In genomic region chr5:87389635-87390034, GRCh38 we compare ENCODE assay signal across 22 cellular contexts. TPM values are rescaled to one million over a fixed set of nuclear protein-coding genes. Genes with fewer than 3 reads are reported as not detected.
DNase-seq lines count a peak whose midpoint lies in the region; ATAC-seq and FAIRE-seq lines count a peak whose summit lies in the region.
"Had no signal": no experiment of that assay in that cellular context is flagged by ENCODE, and none has a peak within 500 bp of the region (broad histone marks: within the 10 kb centered on the region; RNA-seq: fewer than 3 reads in every experiment).

No MANE protein-coding gene starts in this region.

- peaks cover 57% of the 10 kb centered on the region for H3K36me3 Mint-ChIP-seq in activated CD4-positive, alpha-beta T cell treated with anti-CD3 and anti-CD28 coated beads for 36 hours (ENCODE audit: low read depth)
- H3K36me3 Mint-ChIP-seq in T-cell: peaks cover 58% of the 10 kb centered on the region

- 100% methylated on average over 2 of the region's 4 CpGs for WGBS in mesenchymal stem cell

- H3K23ac ChIP-seq in mesenchymal stem cell (ENCODE audit: low read length in 2 of 2): no peak overlapping the region

- H4K8ac ChIP-seq in mesenchymal stem cell (ENCODE audit: low read length): no peak overlapping the region

- H3K36me3 ChIP-seq in mesenchymal stem cell (ENCODE audit: control insufficient read depth in 1 of 2, insufficient read depth in 2 of 2, low read depth in 1 of 2, low read length in 2 of 2): peaks cover 0 to 93% of the 10 kb centered on the region in 2 experiments

- H3K79me1 ChIP-seq in mesenchymal stem cell (replicated peaks; ENCODE audit: low read length, poor library complexity, severe bottlenecking): peaks cover 1% of the 10 kb centered on the region

- H3K4me1 ChIP-seq in mesenchymal stem cell (ENCODE audit: control insufficient read depth, insufficient read depth, low read depth, low read length): peaks cover 2% of the 10 kb centered on the region
- H3K4me1 ChIP-seq: neural progenitor cell, upper lobe of right lung had no signal

- H3K27ac Mint-ChIP-seq in activated CD4-positive, alpha-beta T cell treated with anti-CD3 and anti-CD28 coated beads for 36 hours: peak overlapping the region; percentile 55
- peak overlapping the region; percentile 23 to 56 for H3K27ac Mint-ChIP-seq in T-cell
- H3K27ac Mint-ChIP-seq: CD8-positive, alpha-beta T cell; neural progenitor cell; stimulated activated naive CD8-positive, alpha-beta T cell treated with anti-CD3 and anti-CD28 coated beads, Interleukin-15, Interleukin-2, amounts not matched to agents 100 ng/mL and 50 ng/mL, for 24 hours had no signal

- FAIRE-seq in GM19239 (lab: Jason Lieb, UNC): peak; percentile 8
- FAIRE-seq: A204.1 had no signal

- no peak overlapping the region for H2BK120ac ChIP-seq in mesenchymal stem cell (ENCODE audit: low read depth, low read length)

- H2AK5ac ChIP-seq in mesenchymal stem cell (ENCODE audit: low read length, severe bottlenecking): peak overlapping the region; percentile 78

- no peak for ATAC-seq in activated CD4-positive, alpha-beta T cell treated with anti-CD3 and anti-CD28 coated beads for 36 hours
- ATAC-seq in T-cell (replicated peaks in 1 of 4): no peak
- no peak for ATAC-seq in GM21576 (IDR thresholded peaks at IDR 0.05; ENCODE audit: unreplicated experiment)
- ATAC-seq: upper lobe of right lung had no signal

- no peak overlapping the region for H3K4me3 ChIP-seq in mesenchymal stem cell (ENCODE audit: insufficient read depth in 1 of 2, low read depth in 1 of 2, low read length in 2 of 2)
- H3K4me3 ChIP-seq: neural progenitor cell, upper lobe of right lung had no signal

- POLR2A ChIA-PET in activated CD4-positive, alpha-beta T cell treated with anti-CD3 and anti-CD28 coated beads for 36 hours (lab: Charles Lee): interaction anchor here (1.1 kb wide), 1 partner anchor 9 kb away, joined by 3 read pairs; no protein-coding TSS in a partner anchor
- POLR2A ChIA-PET in T-cell (lab: Charles Lee): interaction anchor here (0.6 to 1.4 kb wide), 5 partner anchors 9 to 1940 kb away, joined by 3 to 4 read pairs (median 3); no protein-coding TSS in a partner anchor

- peaks cover 5% of the 10 kb centered on the region for H3K4me1 Mint-ChIP-seq in activated CD4-positive, alpha-beta T cell treated with anti-CD3 and anti-CD28 coated beads for 36 hours
- peaks cover 7 to 27% (median 21%) of the 10 kb centered on the region in 3 donors for H3K4me1 Mint-ChIP-seq in T-cell
- H3K4me1 Mint-ChIP-seq: neural progenitor cell had no signal

- no peak overlapping the region for H3K18ac ChIP-seq in mesenchymal stem cell (ENCODE audit: low read depth in 1 of 2, low read length in 2 of 2)

- H2BK5ac ChIP-seq in mesenchymal stem cell (ENCODE audit: low read depth, low read length, poor library complexity, severe bottlenecking): no peak overlapping the region

- H2AFZ ChIP-seq in mesenchymal stem cell (ENCODE audit: low read depth, low read length): no peak overlapping the region
- H2AFZ ChIP-seq: neural progenitor cell had no signal

- no peaks in the 10 kb centered on the region for H3K9me3 Mint-ChIP-seq in activated CD4-positive, alpha-beta T cell treated with anti-CD3 and anti-CD28 coated beads for 36 hours (ENCODE audit: low read depth)
- H3K9me3 Mint-ChIP-seq in T-cell: no peaks in the 10 kb centered on the region
- H3K9me3 Mint-ChIP-seq: CD8-positive, alpha-beta T cell; IgD-negative memory B cell; neural progenitor cell; stimulated activated naive CD8-positive, alpha-beta T cell treated with anti-CD3 and anti-CD28 coated beads, Interleukin-15, Interleukin-2, amounts not matched to agents 100 ng/mL and 50 ng/mL, for 24 hours had no signal

- no peaks in the 10 kb centered on the region for H3K27me3 ChIP-seq in mesenchymal stem cell (ENCODE audit: control insufficient read depth in 1 of 2, insufficient read depth in 1 of 2, low read length in 2 of 2)
- H3K27me3 ChIP-seq: neural progenitor cell, upper lobe of right lung had no signal

- intact Hi-C loops in activated CD4-positive, alpha-beta T cell treated with anti-CD3 and anti-CD28 coated beads for 36 hours (cut with DNase I, micrococcal nuclease): no loop called here

- peak overlapping the region; percentile 33 for H3K27ac ChIP-seq in mesenchymal stem cell (ENCODE audit: low read length, poor library complexity, severe bottlenecking)
- H3K27ac ChIP-seq: neural progenitor cell, upper lobe of right lung had no signal

- H3K4ac ChIP-seq in mesenchymal stem cell (ENCODE audit: low read depth in 1 of 2, low read length in 2 of 2): no peak overlapping the region

- no peak overlapping the region for H2BK12ac ChIP-seq in mesenchymal stem cell (ENCODE audit: low read length in 2 of 2)

- no peaks in the 10 kb centered on the region for H3K27me3 Mint-ChIP-seq in activated CD4-positive, alpha-beta T cell treated with anti-CD3 and anti-CD28 coated beads for 36 hours
- H3K27me3 Mint-ChIP-seq in T-cell: no peaks in the 10 kb centered on the region
- H3K27me3 Mint-ChIP-seq: IgD-negative memory B cell; stimulated activated naive CD8-positive, alpha-beta T cell treated with anti-CD3 and anti-CD28 coated beads, Interleukin-15, Interleukin-2, amounts not matched to agents 100 ng/mL and 50 ng/mL, for 24 hours had no signal

- DNase-seq in activated CD4-positive, alpha-beta T cell treated with anti-CD3 and anti-CD28 coated beads for 36 hours: no peak
- DNase-seq in activated CD4-positive, alpha-beta T cell treated with anti-CD3 and anti-CD28 coated beads for 1 hour: no peak
- no peak for DNase-seq in GM19239 (ENCODE audit: insufficient read length, low spot score)
- DNase-seq in T-cell: no peak
- DNase-seq in mesenchymal stem cell: no peak
- no peak for DNase-seq in NCI-H226
- DNase-seq in AG08395 (ENCODE audit: low spot score): no peak
- DNase-seq: activated T-cell treated with anti-CD3 and anti-CD28 coated beads, Interleukin-2, amount 50 U/mL, for 1 hour; CD8-positive, alpha-beta T cell; cerebellar nuclear complex; effector memory CD4-positive, alpha-beta T cell; islet precursor cell; NCI-H526; retina; stimulated activated CD4-positive, alpha-beta T cell treated with anti-CD3 and anti-CD28 coated beads, Interleukin-15, amount 100 ng/mL, for 24 hours; T1000; upper lobe of right lung had no signal

- H2BK15ac ChIP-seq in mesenchymal stem cell (ENCODE audit: low read depth, poor library complexity, severe bottlenecking): no peak overlapping the region

- H3K14ac ChIP-seq in mesenchymal stem cell (ENCODE audit: low read length in 2 of 2): no peak overlapping the region

- H3K4me3 Mint-ChIP-seq in activated CD4-positive, alpha-beta T cell treated with anti-CD3 and anti-CD28 coated beads for 36 hours: no peak overlapping the region
- H3K4me3 Mint-ChIP-seq in T-cell: no peak overlapping the region
- H3K4me3 Mint-ChIP-seq: CD8-positive, alpha-beta T cell; IgD-negative memory B cell; neural progenitor cell; stimulated activated naive CD8-positive, alpha-beta T cell treated with anti-CD3 and anti-CD28 coated beads, Interleukin-15, Interleukin-2, amounts not matched to agents 100 ng/mL and 50 ng/mL, for 24 hours had no signal

- H3K9me3 ChIP-seq in mesenchymal stem cell (ENCODE audit: control insufficient read depth, low read length): no peaks in the 10 kb centered on the region
- H3K9me3 ChIP-seq: upper lobe of right lung had no signal

- H3K9ac ChIP-seq in mesenchymal stem cell (ENCODE audit: low read length): no peak overlapping the region
- H3K9ac ChIP-seq: neural progenitor cell had no signal

- no peak overlapping the region for H4K91ac ChIP-seq in mesenchymal stem cell (ENCODE audit: low read length)

- CTCF ChIA-PET in activated CD4-positive, alpha-beta T cell treated with anti-CD3 and anti-CD28 coated beads for 36 hours (lab: Charles Lee): interaction anchor here (1.5 kb wide), 1 partner anchor 10 kb away, joined by 6 read pairs; no protein-coding TSS in a partner anchor
- CTCF ChIA-PET in T-cell (lab: Charles Lee): interaction anchor here (1.3 to 1.8 kb wide), 2 partner anchors 10 kb away, joined by 6 to 12 read pairs; no protein-coding TSS in a partner anchor

- no peak overlapping the region for H3K4me2 ChIP-seq in mesenchymal stem cell (ENCODE audit: low read length, poor library complexity, severe bottlenecking)
- H3K4me2 ChIP-seq: neural progenitor cell had no signal

RNA-seq across cellular contexts. Expression of gene CCNH, which starts 23.1 kb away (rescaled TPM):
- total RNA-seq in activated CD4-positive, alpha-beta T cell treated with anti-CD3 and anti-CD28 coated beads for 36 hours: 100 to 1,000 TPM in 1 of 2 experiments, 10 to 100 TPM in 1; 62.7 to 111 TPM
- total RNA-seq in T-cell: 100 to 1,000 TPM in 2 of 5 donors, 10 to 100 TPM in 3; 64.2 to 276 (median 72.9) TPM
- 31.8 TPM for polyA plus RNA-seq in mesenchymal stem cell (2013, experiment 1 of 2)
- polyA plus RNA-seq in mesenchymal stem cell (2013, experiment 2 of 2): 32.6 TPM
